Comparison of ENCODE assay signal across 2 cellular contexts in genomic region chr19:23345838-23346237, GRCh38.
TF ChIP-seq lines count a peak whose summit lies in the region.

No MANE protein-coding gene starts in this region.

TF ChIP-seq in liver, 16 proteins besides CTCF, POLR2A, EP300 and RAD21:
- no peak for TF ChIP-seq JUND (IDR thresholded peaks at IDR 0.05)
- TF ChIP-seq NR2F2 (IDR thresholded peaks at IDR 0.05), result no peak
- TF ChIP-seq SP1 (IDR thresholded peaks at IDR 0.05), result no peak
- TF ChIP-seq REST (IDR thresholded peaks at IDR 0.05), result no peak
- no peak for TF ChIP-seq EGR1 (IDR thresholded peaks at IDR 0.05; ENCODE audit: low read depth in 2 of 2)
- TF ChIP-seq TAF1 (conservative IDR thresholded peaks at IDR 0.05), result no peak

TF ChIP-seq in HepG2, 621 proteins besides CTCF, POLR2A, EP300 and RAD21 (continued from another document):
- TF ChIP-seq RBAK (CRISPR knock-in tag; IDR thresholded peaks at IDR 0.05) (no peak), MTF2 (CRISPR knock-in tag; IDR thresholded peaks at IDR 0.05; ENCODE audit: borderline replicate concordance) (no peak), ZSCAN12 (CRISPR knock-in tag; IDR thresholded peaks at IDR 0.05) (no peak), TRIM22 (IDR thresholded peaks at IDR 0.05) (no peak), ZNF607 (CRISPR knock-in tag; IDR thresholded peaks at IDR 0.05; ENCODE audit: borderline replicate concordance) (no peak), CHD2 (IDR thresholded peaks at IDR 0.05; ENCODE audit: low read depth, low read length) (no peak), ZBTB3 (CRISPR knock-in tag; IDR thresholded peaks at IDR 0.05; ENCODE audit: borderline replicate concordance, low read depth) (no peak), MED1 (CRISPR knock-in tag; IDR thresholded peaks at IDR 0.05) (no peak), ZNF713 (CRISPR knock-in tag; IDR thresholded peaks at IDR 0.05) (no peak), NR2F6 (IDR thresholded peaks at IDR 0.05) (no peak), NR2F6 (CRISPR knock-in tag; IDR thresholded peaks at IDR 0.05) (no peak), POLR2G (IDR thresholded peaks at IDR 0.05; ENCODE audit: low read depth, low read length) (no peak)
